In genomic region chr19:42193706-42194105, GRCh38 we compare ENCODE assay signal across 29 cellular contexts. TPM values are rescaled to one million over a fixed set of nuclear protein-coding genes. Genes with fewer than 3 reads are reported as not detected.
DNase-seq lines count a peak whose midpoint lies in the region; ATAC-seq, FAIRE-seq and TF ChIP-seq lines count a peak whose summit lies in the region.
"Had no signal": no experiment of that assay in that cellular context is flagged by ENCODE, and none has a peak within 500 bp of the region (broad histone marks: within the 10 kb centered on the region; RNA-seq: fewer than 3 reads in every experiment).

No MANE protein-coding gene starts in this region.

- no peak overlapping the region for H2AFZ ChIP-seq in PC-9
- no peak overlapping the region for H2AFZ ChIP-seq in endothelial cell of umbilical vein (ENCODE audit: low read depth, low read length)
- H2AFZ ChIP-seq: hepatocyte, neural progenitor cell had no signal

- no peaks in the 10 kb centered on the region for H3K9me1 ChIP-seq in endothelial cell of umbilical vein (replicated peaks; ENCODE audit: control insufficient read depth, extremely low read depth, insufficient read depth, low read length)

- no peaks in the 10 kb centered on the region for H3K27me3 Mint-ChIP-seq in CD4-positive, alpha-beta T cell
- H3K27me3 Mint-ChIP-seq in natural killer cell treated with Interleukin-12 subunit alpha and Interleukin-12 subunit beta and Interleukin-15 and Interleukin-18, amount 100 ng/mL, for 72 hours = no peaks in the 10 kb centered on the region
- H3K27me3 Mint-ChIP-seq in activated CD4-positive, alpha-beta T cell treated with anti-CD3 and anti-CD28 coated beads, Interleukin-2, amount 10 ng/mL, durations not matched to agents 24 days and 14 days = no peaks in the 10 kb centered on the region
- H3K27me3 Mint-ChIP-seq: activated T-cell treated with anti-CD3 and anti-CD28 coated beads, Interleukin-2, amount 50 U/mL, for 24 hours had no signal

- H3K27ac Mint-ChIP-seq in CD4-positive, alpha-beta T cell = peak overlapping the region; percentile 49
- peak overlapping the region; percentile 32 to 55 for H3K27ac Mint-ChIP-seq in natural killer cell treated with Interleukin-12 subunit alpha and Interleukin-12 subunit beta and Interleukin-15 and Interleukin-18, amount 100 ng/mL, for 72 hours
- no peak overlapping the region for H3K27ac Mint-ChIP-seq in activated CD4-positive, alpha-beta T cell treated with anti-CD3 and anti-CD28 coated beads, Interleukin-2, amount 10 ng/mL, durations not matched to agents 24 days and 14 days
- H3K27ac Mint-ChIP-seq: activated T-cell treated with anti-CD3 and anti-CD28 coated beads, Interleukin-2, amount 50 U/mL, for 24 hours; neural progenitor cell had no signal

- DNase-seq in CD4-positive, alpha-beta T cell = no peak
- DNase-seq in PC-9 = peak in 1 of 2 experiments; percentile 64
- DNase-seq in endothelial cell of umbilical vein (ENCODE audit: low read depth, low spot score) = peak; percentile 76
- DNase-seq in natural killer cell treated with Interleukin-12 subunit alpha and Interleukin-12 subunit beta and Interleukin-15 and Interleukin-18, amount 100 ng/mL, for 72 hours (ENCODE audit: low spot score) = no peak
- no peak for DNase-seq in WERI-Rb-1
- no peak for DNase-seq in activated CD4-positive, alpha-beta T cell treated with anti-CD3 and anti-CD28 coated beads, Interleukin-2, amount 10 ng/mL, durations not matched to agents 24 days and 14 days
- DNase-seq: activated CD4-positive, alpha-beta T cell treated with anti-CD3 and anti-CD28 coated beads for 1 hour; activated CD8-positive, alpha-beta memory T cell treated with anti-CD3 and anti-CD28 coated beads for 24 hours; activated naive CD4-positive, alpha-beta T cell treated with Interleukin-2 at 50 U/mL for 16 hours; activated T-cell treated with anti-CD3 and anti-CD28 coated beads, Interleukin-2, amount 50 U/mL, for 24 hours; cerebellar nuclear complex; effector CD4-positive, alpha-beta T cell; EL; erythroblast; left ventricle myocardium inferior; NCI-H187; NCI-H2171 treated with DMSO at 0.1 percent for 48 hours; NCI-H524 treated with DMSO at 0.1 percent for 48 hours; RPMI8226; T-helper 1 cell; upper lobe of right lung had no signal

- H3K4me2 ChIP-seq in PC-9 (no peak overlapping the region), endothelial cell of umbilical vein (ENCODE audit: insufficient read depth, low read length) (no peak overlapping the region)
- H3K4me2 ChIP-seq: hepatocyte, KMS-11, neural progenitor cell had no signal

- POLR2A ChIA-PET in CD4-positive, alpha-beta T cell (lab: Charles Lee) = interaction anchor here (0.7 kb wide), 1 partner anchor 115 kb away, joined by 4 read pairs; no protein-coding TSS in a partner anchor
- POLR2A ChIA-PET in PC-9 (lab: Charles Lee; ENCODE audit: unreplicated experiment) (no interaction called here), endothelial cell of umbilical vein (lab: Charles Lee) (interaction anchor here (0.7 kb wide), 1 partner anchor 15 kb away, joined by 3 read pairs; no protein-coding TSS in a partner anchor)

- H3K27ac ChIP-seq in CD4-positive, alpha-beta T cell (ENCODE audit: low read depth, low read length) = no peak overlapping the region
- H3K27ac ChIP-seq in PC-9 (peak overlapping the region; percentile 94), endothelial cell of umbilical vein (ENCODE audit: insufficient read depth, low read depth, low read length) (no peak overlapping the region), WERI-Rb-1 (no peak overlapping the region)
- H3K27ac ChIP-seq: hepatocyte, KMS-11, left ventricle myocardium inferior, neural progenitor cell, upper lobe of right lung had no signal

- H3K4me3 ChIP-seq in PC-9 = no peak overlapping the region
- H3K4me3 ChIP-seq in endothelial cell of umbilical vein (replicated peaks in 1 of 3; ENCODE audit: insufficient read depth in 1 of 3, low read depth in 1 of 3, low read length in 3 of 3) = no peak overlapping the region
- H3K4me3 ChIP-seq in WERI-Rb-1 (ENCODE audit: low read depth, low read length) = no peak overlapping the region
- H3K4me3 ChIP-seq: hepatocyte, left ventricle myocardium inferior, neural progenitor cell, upper lobe of right lung had no signal

- H3K9me3 Mint-ChIP-seq in CD4-positive, alpha-beta T cell = peaks cover 3% of the 10 kb centered on the region
- H3K9me3 Mint-ChIP-seq in natural killer cell treated with Interleukin-12 subunit alpha and Interleukin-12 subunit beta and Interleukin-15 and Interleukin-18, amount 100 ng/mL, for 72 hours = no peaks in the 10 kb centered on the region
- peaks cover 7% of the 10 kb centered on the region for H3K9me3 Mint-ChIP-seq in activated CD4-positive, alpha-beta T cell treated with anti-CD3 and anti-CD28 coated beads, Interleukin-2, amount 10 ng/mL, durations not matched to agents 24 days and 14 days

- no peak for TF ChIP-seq POLR2A in endothelial cell of umbilical vein (IDR thresholded peaks at IDR 0.05; ENCODE audit: low read depth, low read length)

- dilution Hi-C loops in endothelial cell of umbilical vein (cut with MboI; ENCODE audit: extremely low pct_ligation_motif_present, low sequenced_read_pairs) = no loop called here

- no peaks in the 10 kb centered on the region for H3K27me3 ChIP-seq in CD4-positive, alpha-beta T cell (ENCODE audit: control insufficient read depth, insufficient read depth, low read length)
- H3K27me3 ChIP-seq in PC-9 (ENCODE audit: insufficient read depth, low read depth) (no peaks in the 10 kb centered on the region), endothelial cell of umbilical vein (ENCODE audit: control insufficient read depth in 2 of 2, insufficient read depth in 2 of 2, low read length in 2 of 2) (peaks cover 2 to 9% of the 10 kb centered on the region in 2 experiments), WERI-Rb-1 (ENCODE audit: insufficient read depth, low read depth, severe bottlenecking) (no peaks in the 10 kb centered on the region)
- H3K27me3 ChIP-seq: upper lobe of right lung had no signal

- peaks cover 40% of the 10 kb centered on the region for H3F3A ChIP-seq in PC-9 (ENCODE audit: insufficient read depth, low read depth)

- H3K36me3 ChIP-seq in PC-9 (ENCODE audit: low read depth) (no peaks in the 10 kb centered on the region; the same call in 1 of the 2 replicates), endothelial cell of umbilical vein (ENCODE audit: control insufficient read depth in 2 of 2, extremely low read depth in 1 of 2, insufficient read depth in 2 of 2, low read length in 2 of 2) (peaks cover 0 to 7% of the 10 kb centered on the region in 2 experiments), WERI-Rb-1 (peaks cover 15% of the 10 kb centered on the region)
- H3K36me3 ChIP-seq: neural progenitor cell had no signal

- ATAC-seq in CD4-positive, alpha-beta T cell (ENCODE audit: poor library complexity) = no peak
- no peak for ATAC-seq in natural killer cell treated with Interleukin-12 subunit alpha and Interleukin-12 subunit beta and Interleukin-15 and Interleukin-18, amount 100 ng/mL, for 72 hours
- ATAC-seq in HG03565 (IDR thresholded peaks at IDR 0.05; ENCODE audit: unreplicated experiment) (no peak), HG02571 (IDR thresholded peaks at IDR 0.05; ENCODE audit: unreplicated experiment) (no peak)
- ATAC-seq: upper lobe of right lung had no signal

- no peak overlapping the region for H3K9ac ChIP-seq in endothelial cell of umbilical vein (replicated peaks; ENCODE audit: extremely low read depth, insufficient read depth, low read length)
- H3K9ac ChIP-seq: KMS-11, neural progenitor cell had no signal

- H3K79me2 ChIP-seq in PC-9 (ENCODE audit: low read depth) (no peaks in the 10 kb centered on the region), endothelial cell of umbilical vein (ENCODE audit: control insufficient read depth, insufficient read depth, low read length) (no peaks in the 10 kb centered on the region)
- H3K79me2 ChIP-seq: hepatocyte had no signal

- no peak for TF ChIP-seq CTCF in CD4-positive, alpha-beta T cell (IDR thresholded peaks at IDR 0.05)
- TF ChIP-seq CTCF in PC-9 (conservative IDR thresholded peaks at IDR 0.05) = no peak
- TF ChIP-seq CTCF in endothelial cell of umbilical vein (IDR thresholded peaks at IDR 0.05; ENCODE audit: extremely low read depth in 1 of 2, insufficient read depth in 1 of 2, low read depth in 1 of 2, low read length in 2 of 2) = no peak
- no peak for TF ChIP-seq CTCF in WERI-Rb-1 (IDR thresholded peaks at IDR 0.05; ENCODE audit: low read depth, low read length)

- H3K9me2 ChIP-seq in PC-9 (ENCODE audit: insufficient read depth) = no peaks in the 10 kb centered on the region

- peaks cover 41% of the 10 kb centered on the region for H3K4me1 ChIP-seq in PC-9 (replicated peaks; ENCODE audit: insufficient read depth)
- H3K4me1 ChIP-seq in endothelial cell of umbilical vein (ENCODE audit: control insufficient read depth, extremely low read depth, insufficient read depth, low read length) = no peaks in the 10 kb centered on the region
- H3K4me1 ChIP-seq: neural progenitor cell had no signal

- H3K36me3 Mint-ChIP-seq in CD4-positive, alpha-beta T cell (ENCODE audit: low read depth) = peaks cover 28% of the 10 kb centered on the region
- H3K36me3 Mint-ChIP-seq in natural killer cell treated with Interleukin-12 subunit alpha and Interleukin-12 subunit beta and Interleukin-15 and Interleukin-18, amount 100 ng/mL, for 72 hours = peaks cover 9% of the 10 kb centered on the region
- peaks cover 36% of the 10 kb centered on the region for H3K36me3 Mint-ChIP-seq in activated CD4-positive, alpha-beta T cell treated with anti-CD3 and anti-CD28 coated beads, Interleukin-2, amount 10 ng/mL, durations not matched to agents 24 days and 14 days (ENCODE audit: low read depth)

- peaks cover 69% of the 10 kb centered on the region for H3K4me1 Mint-ChIP-seq in CD4-positive, alpha-beta T cell (ENCODE audit: low read depth)
- peaks cover 32 to 34% of the 10 kb centered on the region in 2 donors for H3K4me1 Mint-ChIP-seq in natural killer cell treated with Interleukin-12 subunit alpha and Interleukin-12 subunit beta and Interleukin-15 and Interleukin-18, amount 100 ng/mL, for 72 hours (ENCODE audit: low read depth in 2 of 2)
- peaks cover 43% of the 10 kb centered on the region for H3K4me1 Mint-ChIP-seq in activated CD4-positive, alpha-beta T cell treated with anti-CD3 and anti-CD28 coated beads, Interleukin-2, amount 10 ng/mL, durations not matched to agents 24 days and 14 days

- intact Hi-C loops in CD4-positive, alpha-beta T cell (cut with DNase I, micrococcal nuclease) = no loop called here
- intact Hi-C loops in PC-9 (cut with micrococcal nuclease; ENCODE audit: unreplicated experiment) (no loop called here), endothelial cell of umbilical vein (cut with micrococcal nuclease) (no loop called here)
- intact Hi-C loops in activated CD4-positive, alpha-beta T cell treated with anti-CD3 and anti-CD28 coated beads, Interleukin-2, amount 10 ng/mL, durations not matched to agents 24 days and 14 days (cut with micrococcal nuclease) = no loop called here

- CTCF ChIA-PET in CD4-positive, alpha-beta T cell (lab: Charles Lee) = interaction anchor here (0.7 to 1.2 kb wide), 2 partner anchors 18 to 22 kb away, joined by 3 read pairs; no protein-coding TSS in a partner anchor
- CTCF ChIA-PET in PC-9 (lab: Charles Lee) = interaction anchor here (0.7 kb wide), 1 partner anchor 105 kb away, joined by 11 read pairs; no protein-coding TSS in a partner anchor
- CTCF ChIA-PET in endothelial cell of umbilical vein (lab: Charles Lee) = interaction anchor here (0.6 kb wide), 1 partner anchor 59 kb away, joined by 6 read pairs; no protein-coding TSS in a partner anchor

- no peaks in the 10 kb centered on the region for H3K9me3 ChIP-seq in CD4-positive, alpha-beta T cell (ENCODE audit: control insufficient read depth, low read length)
- H3K9me3 ChIP-seq in PC-9 (ENCODE audit: insufficient read depth, low read depth) (no peaks in the 10 kb centered on the region), endothelial cell of umbilical vein (replicated peaks; ENCODE audit: control insufficient read depth, insufficient read depth, low read length) (no peaks in the 10 kb centered on the region), WERI-Rb-1 (ENCODE audit: severe bottlenecking) (peaks cover 6% of the 10 kb centered on the region)
- H3K9me3 ChIP-seq: upper lobe of right lung had no signal

- no TSS peak for BruUV-seq in PC-9 (replicated peaks; lab: Mats Ljungman, UMichigan)
- BruUV-seq in endothelial cell of umbilical vein (replicated peaks; lab: Mats Ljungman, UMichigan) = no TSS peak

- H4K20me1 ChIP-seq in PC-9 (ENCODE audit: insufficient read depth) = no peaks in the 10 kb centered on the region
- no peaks in the 10 kb centered on the region for H4K20me1 ChIP-seq in endothelial cell of umbilical vein (replicated peaks; ENCODE audit: control insufficient read depth, extremely low read depth, insufficient read depth, low read length)

- FAIRE-seq in endothelial cell of umbilical vein (lab: Jason Lieb, UNC) = peak; percentile 74
- FAIRE-seq: frontal cortex, H54, HTR-8/SVneo had no signal

- H3K4me3 Mint-ChIP-seq in CD4-positive, alpha-beta T cell = peak overlapping the region; percentile 23
- H3K4me3 Mint-ChIP-seq in natural killer cell treated with Interleukin-12 subunit alpha and Interleukin-12 subunit beta and Interleukin-15 and Interleukin-18, amount 100 ng/mL, for 72 hours = no peak overlapping the region
- no peak overlapping the region for H3K4me3 Mint-ChIP-seq in activated CD4-positive, alpha-beta T cell treated with anti-CD3 and anti-CD28 coated beads, Interleukin-2, amount 10 ng/mL, durations not matched to agents 24 days and 14 days
- H3K4me3 Mint-ChIP-seq: activated T-cell treated with anti-CD3 and anti-CD28 coated beads, Interleukin-2, amount 50 U/mL, for 24 hours; neural progenitor cell had no signal

RNA-seq across cellular contexts. Expression of gene DEDD2, which starts 23.8 kb away (rescaled TPM):
- 100 to 1,000 TPM in 1 of 2 experiments, 10 to 100 TPM in 1; 96.5 to 103 TPM for total RNA-seq in CD4-positive, alpha-beta T cell
- total RNA-seq in PC-9 (2021) = 45.6 and 49.6 TPM in 2 replicates
- total RNA-seq in endothelial cell of umbilical vein = 19.3 and 19.5 TPM in 2 replicates
- 34.8 and 38.5 TPM in 2 replicates for polyA plus RNA-seq in endothelial cell of umbilical vein
- polyA plus RNA-seq in endothelial cell of umbilical vein (2011; cell fraction: cytosol; rRNA removed) = 18.5 and 24.2 TPM in 2 replicates
- polyA plus RNA-seq in endothelial cell of umbilical vein (2011; cell fraction: nucleus; rRNA removed) = 12.7 and 16.1 TPM in 2 replicates
- polyA plus RNA-seq in endothelial cell of umbilical vein (2012) = 14.2 and 19.6 TPM in 2 replicates
- polyA minus RNA-seq in endothelial cell of umbilical vein = 12.6 and 12.8 TPM in 2 replicates
- 5.8 TPM for polyA minus RNA-seq in endothelial cell of umbilical vein (2011; cell fraction: cytosol; rRNA and poly(A)+ RNA removed)
- polyA minus RNA-seq in endothelial cell of umbilical vein (2011; cell fraction: nucleus; rRNA and poly(A)+ RNA removed) = 3.5 and 6.1 TPM in 2 replicates
- total RNA-seq in natural killer cell treated with Interleukin-12 subunit alpha and Interleukin-12 subunit beta and Interleukin-15 and Interleukin-18, amount 100 ng/mL, for 72 hours = 10 to 100 TPM; 28.5 to 33.2 TPM
- total RNA-seq in activated CD4-positive, alpha-beta T cell treated with anti-CD3 and anti-CD28 coated beads, Interleukin-2, amount 10 ng/mL, durations not matched to agents 24 days and 14 days = 28.7 and 34.8 TPM in 2 replicates

RNA-seq across cellular contexts. Expression of gene ZNF526, which starts 26.4 kb away (rescaled TPM):
- 1 to 10 TPM; 5.0 to 6.2 TPM for total RNA-seq in CD4-positive, alpha-beta T cell
- total RNA-seq in PC-9 (2021) (13.4 and 13.9 TPM in 2 replicates), endothelial cell of umbilical vein (13.3 and 13.4 TPM in 2 replicates)
- polyA plus RNA-seq in endothelial cell of umbilical vein = 6.5 and 8.0 TPM in 2 replicates
- polyA plus RNA-seq in endothelial cell of umbilical vein (2011; cell fraction: cytosol; rRNA removed) = 3.5 and 3.7 TPM in 2 replicates
- 4.0 and 4.5 TPM in 2 replicates for polyA plus RNA-seq in endothelial cell of umbilical vein (2011; cell fraction: nucleus; rRNA removed)
- 8.1 and 8.7 TPM in 2 replicates for polyA plus RNA-seq in endothelial cell of umbilical vein (2012)
- 10.5 and 13.9 TPM in 2 replicates for polyA minus RNA-seq in endothelial cell of umbilical vein
- 3.8 TPM for polyA minus RNA-seq in endothelial cell of umbilical vein (2011; cell fraction: cytosol; rRNA and poly(A)+ RNA removed)
- 6.1 and 6.9 TPM in 2 replicates for polyA minus RNA-seq in endothelial cell of umbilical vein (2011; cell fraction: nucleus; rRNA and poly(A)+ RNA removed)
- total RNA-seq in natural killer cell treated with Interleukin-12 subunit alpha and Interleukin-12 subunit beta and Interleukin-15 and Interleukin-18, amount 100 ng/mL, for 72 hours = 10 to 100 TPM; 18.5 to 23.7 TPM
- total RNA-seq in activated CD4-positive, alpha-beta T cell treated with anti-CD3 and anti-CD28 coated beads, Interleukin-2, amount 10 ng/mL, durations not matched to agents 24 days and 14 days = 19.0 and 20.1 TPM in 2 replicates

RNA-seq across cellular contexts. Expression of gene GSK3A, which starts 48.7 kb away (rescaled TPM):
- 10 to 100 TPM; 13.6 to 13.9 TPM for total RNA-seq in CD4-positive, alpha-beta T cell
- total RNA-seq in PC-9 (2021) (37.4 and 44.6 TPM in 2 replicates), endothelial cell of umbilical vein (48.3 and 49.5 TPM in 2 replicates)
- polyA plus RNA-seq in endothelial cell of umbilical vein = 73.7 and 74.7 TPM in 2 replicates
- polyA plus RNA-seq in endothelial cell of umbilical vein (2011; cell fraction: cytosol; rRNA removed) = 43.0 and 46.7 TPM in 2 replicates
- 38.6 and 45.0 TPM in 2 replicates for polyA plus RNA-seq in endothelial cell of umbilical vein (2011; cell fraction: nucleus; rRNA removed)
- 51.1 and 56.5 TPM in 2 replicates for polyA plus RNA-seq in endothelial cell of umbilical vein (2012)
- polyA minus RNA-seq in endothelial cell of umbilical vein = 42.6 and 53.2 TPM in 2 replicates
- 12.4 TPM for polyA minus RNA-seq in endothelial cell of umbilical vein (2011; cell fraction: cytosol; rRNA and poly(A)+ RNA removed)
- polyA minus RNA-seq in endothelial cell of umbilical vein (2011; cell fraction: nucleus; rRNA and poly(A)+ RNA removed) = 10.8 and 11.8 TPM in 2 replicates
- 10 to 100 TPM; 51.1 to 52.8 TPM for total RNA-seq in natural killer cell treated with Interleukin-12 subunit alpha and Interleukin-12 subunit beta and Interleukin-15 and Interleukin-18, amount 100 ng/mL, for 72 hours
- total RNA-seq in activated CD4-positive, alpha-beta T cell treated with anti-CD3 and anti-CD28 coated beads, Interleukin-2, amount 10 ng/mL, durations not matched to agents 24 days and 14 days = 50.7 and 52.6 TPM in 2 replicates
